8 cellular contexts compared by ENCODE assay signal in the genomic region with DNA sequence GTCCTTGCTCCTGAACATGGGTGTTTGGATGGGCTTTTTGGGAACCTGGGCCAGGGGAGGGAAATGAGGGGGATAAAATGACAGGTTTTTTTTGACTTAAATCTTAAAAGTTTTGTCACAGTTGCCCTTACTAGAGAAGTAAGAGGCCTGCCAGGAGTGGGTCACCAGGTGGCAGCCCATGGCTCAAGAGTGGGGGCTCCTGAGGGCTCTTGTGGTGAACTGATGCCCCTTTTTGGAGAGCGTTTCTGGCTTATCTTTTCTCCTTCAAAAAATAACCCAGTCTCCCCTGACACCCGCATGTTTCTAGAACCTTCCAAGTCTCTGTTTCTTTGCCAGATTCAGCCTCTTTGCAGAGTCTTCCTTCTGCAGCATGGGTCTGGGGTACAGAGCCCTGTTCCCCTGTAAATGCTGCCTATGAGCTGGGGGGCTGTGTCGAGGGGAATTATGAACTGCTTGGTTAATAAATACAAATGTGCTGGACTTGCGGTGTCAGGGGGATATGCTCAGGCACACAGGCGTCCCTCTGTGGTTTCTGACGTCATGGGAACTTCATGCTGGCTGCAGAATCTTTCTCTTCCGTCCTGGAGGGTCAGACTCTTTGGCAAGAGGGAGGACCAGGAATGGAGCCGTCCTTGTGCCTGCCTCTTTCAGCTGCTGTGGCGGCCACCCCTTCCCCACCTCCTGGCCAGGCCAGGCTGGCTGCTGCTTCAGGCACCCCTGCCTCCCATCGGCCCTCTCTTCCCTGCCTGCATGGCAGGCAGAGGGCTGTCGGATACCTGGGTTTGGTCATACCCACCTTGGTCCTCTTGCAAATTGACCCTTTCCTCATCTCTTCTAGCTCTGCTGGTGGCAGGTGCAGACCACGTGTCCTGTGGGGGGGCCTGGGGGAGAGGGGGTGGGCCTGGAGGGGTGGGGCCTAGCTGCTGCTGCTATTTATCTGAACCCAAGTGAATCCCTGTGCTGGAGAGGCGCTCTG. TPM values are rescaled to one million over a fixed set of nuclear protein-coding genes. Genes with fewer than 3 reads are reported as not detected.
DNase-seq lines count a peak whose midpoint lies in the region; ATAC-seq, FAIRE-seq and TF ChIP-seq lines count a peak whose summit lies in the region.

No MANE protein-coding gene starts in this region.

- H3K27me3 ChIP-seq in sigmoid colon: no peaks in the 10 kb centered on the region

- in situ Hi-C loops in GM13977 (cut with MboI; ENCODE audit: low pct_unique_long_range_greater_than_20kb, low sequenced_read_pairs, unreplicated experiment): loop anchor here (25.0 kb wide), 1 partner anchor 646 kb away; no protein-coding TSS in a partner anchor
- in situ Hi-C loops in astrocyte of the cerebellum (cut with HindIII; ENCODE audit: low sequenced_read_pairs): no loop called here

- H3K27ac ChIP-seq in sigmoid colon: peak overlapping the region; percentile 97 to 100 (median 99)

- intact Hi-C loops in sigmoid colon (cut with DNase I): loop anchor here (2.0 kb wide), 4 partner anchors 271 to 355 kb away; no protein-coding TSS in a partner anchor

- TF ChIP-seq POLR2A in sigmoid colon (IDR thresholded peaks at IDR 0.05): no peak

- H3K36me3 ChIP-seq in sigmoid colon: peaks cover 0 to 19% (median 11%) of the 10 kb centered on the region in 4 donors

- TF ChIP-seq CTCF in GM13977 (IDR thresholded peaks at IDR 0.05; ENCODE audit: extremely low read depth, insufficient read depth, missing control alignments) (no peak), astrocyte of the cerebellum (IDR thresholded peaks at IDR 0.05; ENCODE audit: low read depth, low read length, missing control alignments) (no peak), sigmoid colon (IDR thresholded peaks at IDR 0.05) (no peak)

- DNase-seq in GM13977 (ENCODE audit: low spot score) (peak; percentile 68), NCI-H2107 treated with DMSO at 0.1 percent for 48 hours (lab: John Stamatoyannopoulos, UW; ENCODE audit: unreplicated experiment) (peak; percentile 21), astrocyte of the cerebellum (ENCODE audit: low read depth) (peak; percentile 90), hippocampal formation (lab: John Stamatoyannopoulos, UW) (peak; percentile 11 to 19), sigmoid colon (peak; percentile 93)

- H3K4me1 ChIP-seq in sigmoid colon: peaks cover 0 to 86% (median 78%) of the 10 kb centered on the region in 4 donors

- WGBS in sigmoid colon, 2 donors: 20 to 53% methylated on average over 13 of the region's 13 CpGs

- TF ChIP-seq EP300 in sigmoid colon (IDR thresholded peaks at IDR 0.05): no peak

- peak; percentile 58 for FAIRE-seq in A204.1 (lab: Jason Lieb, UNC)

- peak overlapping the region; percentile 46 for H3K4me3 ChIP-seq in astrocyte of the cerebellum (ENCODE audit: low read depth, low read length)
- peak overlapping the region; percentile 36 to 59 (median 50) for H3K4me3 ChIP-seq in sigmoid colon

- H3K9me3 ChIP-seq in sigmoid colon: no peaks in the 10 kb centered on the region

- ATAC-seq in GM19452 (IDR thresholded peaks at IDR 0.05; ENCODE audit: unreplicated experiment) (no peak), GM21576 (IDR thresholded peaks at IDR 0.05; ENCODE audit: unreplicated experiment) (no peak)

RNA-seq across cellular contexts. Expression of a gene that starts 30.1 kb away (rescaled TPM):
- total RNA-seq in sigmoid colon: 10 to 100 TPM; 50.2 to 79.5 (median 77.4) TPM
- 100 to 1,000 TPM in 1 of 3 donors, 10 to 100 TPM in 2; 67.3 to 141 (median 88.3) TPM for polyA plus RNA-seq in sigmoid colon

RNA-seq across cellular contexts. Expression of a gene that starts 30.8 kb away (rescaled TPM):
- 10 to 100 TPM; 49.6 to 58.8 (median 52.7) TPM for total RNA-seq in sigmoid colon
- 10 to 100 TPM; 49.8 to 66.8 (median 58.3) TPM for polyA plus RNA-seq in sigmoid colon

RNA-seq across cellular contexts. Expression of a gene that starts 36.7 kb away (rescaled TPM):
- 10 to 100 TPM in 2 of 4 donors, 1 to 10 TPM in 2; 4.4 to 17.4 (median 10.2) TPM for total RNA-seq in sigmoid colon
- 1 to 10 TPM; 2.3 to 6.7 (median 6.0) TPM for polyA plus RNA-seq in sigmoid colon

Comparison
In these comparisons a context has a peak if more than half of its experiments do, and no peak if none do; other contexts are left out.
1. DNase-seq: peak in every context shown above with its lines; median percentile 93 in sigmoid colon; 90 in astrocyte of the cerebellum; 68 in GM13977; 21 in NCI-H2107 treated with DMSO at 0.1 percent for 48 hours; 15 in hippocampal formation.